In the genomic region with DNA sequence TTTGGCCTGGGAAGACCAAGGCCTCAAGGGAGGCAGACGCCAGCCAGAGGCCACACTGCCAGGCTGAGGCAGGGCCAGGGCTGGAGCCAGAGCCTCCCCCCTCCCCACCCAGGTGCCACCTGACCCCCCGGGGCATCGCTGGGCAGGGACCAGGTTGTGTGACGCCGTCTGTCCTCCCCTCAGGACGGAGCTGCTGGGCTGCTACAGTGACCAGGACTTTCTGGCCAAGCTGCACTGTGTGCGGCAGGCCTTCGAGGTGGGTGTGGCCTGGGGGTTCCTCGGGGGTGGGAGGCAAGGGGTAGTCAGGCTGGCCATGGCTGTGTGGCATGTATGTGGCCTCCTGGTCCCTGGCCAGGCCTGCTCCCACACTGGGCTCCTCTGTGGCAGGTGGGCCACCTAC, we compare ENCODE assay signal across 25 cellular contexts.
"Had no signal": no experiment of that assay in that cellular context is flagged by ENCODE, and none has a peak within 500 bp of the region (broad histone marks: within the 10 kb centered on the region; RNA-seq: fewer than 3 reads in every experiment).

No MANE protein-coding gene starts in this region.

- H3K27ac Mint-ChIP-seq: dendritic cell treated with granulocyte-macrophage colony-stimulating factor and Interleukin-4, amounts not matched to agents 40 ng/mL and 50 ng/mL, for 4 days; immature natural killer cell; nephron; neural progenitor cell; stimulated activated naive CD8-positive, alpha-beta T cell treated with anti-CD3 and anti-CD28 coated beads, Interleukin-15, Interleukin-2, amounts not matched to agents 100 ng/mL and 50 ng/mL, for 24 hours had no signal

- FAIRE-seq: endometrium, frontal cortex had no signal

- H3K9ac ChIP-seq: neural progenitor cell had no signal

- H3K27ac ChIP-seq: colonic mucosa, lower lobe of right lung, neural progenitor cell, prostate gland, right atrium auricular region, skin epidermis, thoracic aorta, tibial nerve, upper lobe of right lung, vagina had no signal

- H3K36me3 ChIP-seq: neural progenitor cell had no signal

- H3K4me2 ChIP-seq: neural progenitor cell had no signal

- H3K4me3 Mint-ChIP-seq: dendritic cell treated with granulocyte-macrophage colony-stimulating factor and Interleukin-4, amounts not matched to agents 40 ng/mL and 50 ng/mL, for 4 days; immature natural killer cell; nephron; neural progenitor cell; stimulated activated naive B cell treated with anti-CD40 and anti-IgM and Interleukin-4, amounts not matched to agents 10 μg/mL and 1 μg/mL and 100 μg/mL, for 72 hours; stimulated activated naive CD8-positive, alpha-beta T cell treated with anti-CD3 and anti-CD28 coated beads, Interleukin-15, Interleukin-2, amounts not matched to agents 100 ng/mL and 50 ng/mL, for 24 hours had no signal

- H3K27me3 Mint-ChIP-seq: dendritic cell treated with granulocyte-macrophage colony-stimulating factor and Interleukin-4, amounts not matched to agents 40 ng/mL and 50 ng/mL, for 4 days; stimulated activated naive B cell treated with anti-CD40 and anti-IgM and Interleukin-4, amounts not matched to agents 10 μg/mL and 1 μg/mL and 100 μg/mL, for 72 hours; stimulated activated naive CD8-positive, alpha-beta T cell treated with anti-CD3 and anti-CD28 coated beads, Interleukin-15, Interleukin-2, amounts not matched to agents 100 ng/mL and 50 ng/mL, for 24 hours had no signal

- H3K27me3 ChIP-seq: colonic mucosa, neural progenitor cell, right atrium auricular region, tibial nerve, upper lobe of right lung, vagina had no signal

- ATAC-seq: left ventricle myocardium superior; stimulated activated naive B cell treated with anti-CD40 and anti-IgM and Interleukin-4, amounts not matched to agents 10 μg/mL and 1 μg/mL and 100 μg/mL, for 72 hours; upper lobe of right lung had no signal

- DNase-seq: colonic mucosa; effector memory CD4-positive, alpha-beta T cell; erythroblast; hypothalamus; immature natural killer cell; islet precursor cell; kidney glomerular epithelial cell; left ventricle myocardium superior; lower lobe of right lung; stimulated activated CD4-positive, alpha-beta T cell treated with anti-CD3 and anti-CD28 coated beads, Interleukin-15, amount 100 ng/mL, for 24 hours; stimulated activated CD4-positive, alpha-beta T cell treated with anti-CD3 and anti-CD28 coated beads, Interleukin-2, amount 100 ng/mL, for 48 hours; stimulated activated naive B cell treated with anti-CD40 and anti-IgM and Interleukin-4, amounts not matched to agents 10 μg/mL and 1 μg/mL and 100 μg/mL, for 72 hours; upper lobe of right lung had no signal

- H3K4me3 ChIP-seq: colonic mucosa, lower lobe of right lung, neural progenitor cell, prostate gland, right atrium auricular region, skin epidermis, thoracic aorta, tibial nerve, upper lobe of right lung, vagina had no signal

- H3K4me1 ChIP-seq: colonic mucosa, lower lobe of right lung, neural progenitor cell, prostate gland, right atrium auricular region, tibial nerve, vagina had no signal

- H3K4me1 Mint-ChIP-seq: nephron, neural progenitor cell had no signal

- H3K9me3 Mint-ChIP-seq: dendritic cell treated with granulocyte-macrophage colony-stimulating factor and Interleukin-4, amounts not matched to agents 40 ng/mL and 50 ng/mL, for 4 days; immature natural killer cell; nephron; neural progenitor cell; stimulated activated naive B cell treated with anti-CD40 and anti-IgM and Interleukin-4, amounts not matched to agents 10 μg/mL and 1 μg/mL and 100 μg/mL, for 72 hours; stimulated activated naive CD8-positive, alpha-beta T cell treated with anti-CD3 and anti-CD28 coated beads, Interleukin-15, Interleukin-2, amounts not matched to agents 100 ng/mL and 50 ng/mL, for 24 hours had no signal
